In the genomic region with DNA sequence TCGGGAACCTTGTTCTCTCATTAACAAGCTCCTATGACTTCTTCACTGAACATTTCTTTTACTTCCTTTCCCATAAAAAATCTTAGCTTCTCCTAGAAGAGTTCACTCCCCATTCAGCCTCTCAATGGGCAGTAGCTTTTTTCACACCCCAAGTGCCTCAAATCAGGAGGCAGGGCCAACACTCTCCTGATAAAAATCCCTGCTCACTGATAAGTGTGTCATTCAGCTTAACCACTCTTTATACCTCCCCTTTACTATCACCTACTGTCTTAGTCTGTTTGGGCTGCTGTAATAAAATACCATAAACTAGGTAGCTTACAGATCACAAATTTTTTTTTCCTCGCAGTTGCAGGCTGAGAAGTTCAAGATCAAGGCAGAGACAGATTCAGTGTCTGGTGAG, we compare ENCODE assay signal across 1 cellular context.
TF ChIP-seq lines count a peak whose summit lies in the region.

No MANE protein-coding gene starts in this region.

TF ChIP-seq in HepG2, 621 proteins besides CTCF, POLR2A, EP300 and RAD21 (continued from another document):
- TF ChIP-seq, protein P1, sequence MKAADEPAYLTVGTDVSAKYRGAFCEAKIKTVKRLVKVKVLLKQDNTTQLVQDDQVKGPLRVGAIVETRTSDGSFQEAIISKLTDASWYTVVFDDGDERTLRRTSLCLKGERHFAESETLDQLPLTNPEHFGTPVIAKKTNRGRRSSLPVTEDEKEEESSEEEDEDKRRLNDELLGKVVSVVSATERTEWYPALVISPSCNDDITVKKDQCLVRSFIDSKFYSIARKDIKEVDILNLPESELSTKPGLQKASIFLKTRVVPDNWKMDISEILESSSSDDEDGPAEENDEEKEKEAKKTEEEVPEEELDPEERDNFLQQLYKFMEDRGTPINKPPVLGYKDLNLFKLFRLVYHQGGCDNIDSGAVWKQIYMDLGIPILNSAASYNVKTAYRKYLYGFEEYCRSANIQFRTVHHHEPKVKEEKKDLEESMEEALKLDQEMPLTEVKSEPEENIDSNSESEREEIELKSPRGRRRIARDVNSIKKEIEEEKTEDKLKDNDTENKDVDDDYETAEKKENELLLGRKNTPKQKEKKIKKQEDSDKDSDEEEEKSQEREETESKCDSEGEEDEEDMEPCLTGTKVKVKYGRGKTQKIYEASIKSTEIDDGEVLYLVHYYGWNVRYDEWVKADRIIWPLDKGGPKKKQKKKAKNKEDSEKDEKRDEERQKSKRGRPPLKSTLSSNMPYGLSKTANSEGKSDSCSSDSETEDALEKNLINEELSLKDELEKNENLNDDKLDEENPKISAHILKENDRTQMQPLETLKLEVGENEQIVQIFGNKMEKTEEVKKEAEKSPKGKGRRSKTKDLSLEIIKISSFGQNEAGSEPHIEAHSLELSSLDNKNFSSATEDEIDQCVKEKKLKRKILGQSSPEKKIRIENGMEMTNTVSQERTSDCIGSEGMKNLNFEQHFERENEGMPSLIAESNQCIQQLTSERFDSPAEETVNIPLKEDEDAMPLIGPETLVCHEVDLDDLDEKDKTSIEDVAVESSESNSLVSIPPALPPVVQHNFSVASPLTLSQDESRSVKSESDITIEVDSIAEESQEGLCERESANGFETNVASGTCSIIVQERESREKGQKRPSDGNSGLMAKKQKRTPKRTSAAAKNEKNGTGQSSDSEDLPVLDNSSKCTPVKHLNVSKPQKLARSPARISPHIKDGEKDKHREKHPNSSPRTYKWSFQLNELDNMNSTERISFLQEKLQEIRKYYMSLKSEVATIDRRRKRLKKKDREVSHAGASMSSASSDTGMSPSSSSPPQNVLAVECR (CRISPR knock-in tag; IDR thresholded peaks at IDR 0.05; ENCODE audit: borderline replicate concordance), result no peak
- no peak for TF ChIP-seq ATRX (CRISPR knock-in tag; IDR thresholded peaks at IDR 0.05; ENCODE audit: borderline replicate concordance)
TF ChIP-seq in HepG2: peak in this region for 0.
